Comparison of ENCODE assay signal across 29 cellular contexts in the genomic region with DNA sequence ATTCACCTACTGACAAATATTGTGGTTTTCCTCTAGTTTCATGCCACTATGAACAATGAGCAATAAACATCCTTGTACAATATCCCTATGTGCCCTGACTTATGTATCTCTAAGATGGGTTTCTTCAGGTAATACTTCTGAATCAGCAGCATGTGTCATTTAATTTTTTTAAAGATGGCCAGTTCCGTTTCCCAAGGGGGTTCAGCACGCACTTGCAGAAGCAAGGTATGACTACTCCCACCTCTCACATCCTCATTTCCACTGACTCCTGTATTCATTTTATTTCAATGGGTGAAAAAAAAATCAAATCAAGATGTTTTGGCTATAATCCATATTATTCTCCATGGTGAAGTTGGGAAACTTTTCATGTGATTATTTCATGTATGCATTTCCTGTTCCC.
DNase-seq lines count a peak whose midpoint lies in the region; ATAC-seq lines count a peak whose summit lies in the region.
"Had no signal": no experiment of that assay in that cellular context is flagged by ENCODE, and none has a peak within 500 bp of the region (broad histone marks: within the 10 kb centered on the region; RNA-seq: fewer than 3 reads in every experiment).

No MANE protein-coding gene starts in this region.

- intact Hi-C loops in posterior cingulate gyrus (cut with DNase I): no loop called here

- DNase-seq in fibroblast of gingiva (ENCODE audit: low read depth): peak; percentile 12
- no peak for DNase-seq in SIG-M5 (lab: John Stamatoyannopoulos, UW)
- no peak for DNase-seq in posterior cingulate gyrus
- DNase-seq in hippocampal formation (lab: John Stamatoyannopoulos, UW): no peak
- no peak for DNase-seq in central memory CD4-positive, alpha-beta T cell
- DNase-seq: activated CD4-positive, alpha-beta T cell treated with anti-CD3 and anti-CD28 coated beads, Interleukin-2, amount 50 U/mL, for 4 hours; activated CD8-positive, alpha-beta memory T cell treated with anti-CD3 and anti-CD28 coated beads, Interleukin-2, amount 10 ng/mL, durations not matched to agents 7 days and 5 days; activated naive CD4-positive, alpha-beta T cell; activated T-cell treated with anti-CD3 and anti-CD28 coated beads, Interleukin-2, amount 50 U/mL, for 48 hours; CD4-positive, alpha-beta T cell; cerebellar nuclear complex; dermis blood vessel endothelial cell; endodermal cell; gastrocnemius medialis; MM.1S; NCI-H2029 treated with DMSO at 0.1 percent for 48 hours; NCI-H2227 treated with DMSO at 0.1 percent for 48 hours; NCI-H526 treated with DMSO at 0.1 percent for 48 hours; pancreas; retina; Right ventricle myocardium superior; small intestine; stimulated activated naive CD8-positive, alpha-beta T cell treated with anti-CD3 and anti-CD28 coated beads, Interleukin-15, amount 100 ng/mL, for 72 hours; T-helper 17 cell had no signal

- ATAC-seq in GM18511 (IDR thresholded peaks at IDR 0.05; ENCODE audit: unreplicated experiment): peak; percentile 67
- peak; percentile 51 for ATAC-seq in GM21367 (IDR thresholded peaks at IDR 0.05; ENCODE audit: unreplicated experiment)
- ATAC-seq in HG03175 (IDR thresholded peaks at IDR 0.05; ENCODE audit: unreplicated experiment): peak; percentile 73
- ATAC-seq: A549; activated CD8-positive, alpha-beta memory T cell treated with anti-CD3 and anti-CD28 coated beads, Interleukin-2, amount 10 ng/mL, durations not matched to agents 7 days and 5 days; gastrocnemius medialis; Panc1; pancreas; stimulated activated naive CD8-positive, alpha-beta T cell treated with anti-CD3 and anti-CD28 coated beads, Interleukin-15, amount 100 ng/mL, for 72 hours; T-helper 17 cell had no signal
